In the genomic region with DNA sequence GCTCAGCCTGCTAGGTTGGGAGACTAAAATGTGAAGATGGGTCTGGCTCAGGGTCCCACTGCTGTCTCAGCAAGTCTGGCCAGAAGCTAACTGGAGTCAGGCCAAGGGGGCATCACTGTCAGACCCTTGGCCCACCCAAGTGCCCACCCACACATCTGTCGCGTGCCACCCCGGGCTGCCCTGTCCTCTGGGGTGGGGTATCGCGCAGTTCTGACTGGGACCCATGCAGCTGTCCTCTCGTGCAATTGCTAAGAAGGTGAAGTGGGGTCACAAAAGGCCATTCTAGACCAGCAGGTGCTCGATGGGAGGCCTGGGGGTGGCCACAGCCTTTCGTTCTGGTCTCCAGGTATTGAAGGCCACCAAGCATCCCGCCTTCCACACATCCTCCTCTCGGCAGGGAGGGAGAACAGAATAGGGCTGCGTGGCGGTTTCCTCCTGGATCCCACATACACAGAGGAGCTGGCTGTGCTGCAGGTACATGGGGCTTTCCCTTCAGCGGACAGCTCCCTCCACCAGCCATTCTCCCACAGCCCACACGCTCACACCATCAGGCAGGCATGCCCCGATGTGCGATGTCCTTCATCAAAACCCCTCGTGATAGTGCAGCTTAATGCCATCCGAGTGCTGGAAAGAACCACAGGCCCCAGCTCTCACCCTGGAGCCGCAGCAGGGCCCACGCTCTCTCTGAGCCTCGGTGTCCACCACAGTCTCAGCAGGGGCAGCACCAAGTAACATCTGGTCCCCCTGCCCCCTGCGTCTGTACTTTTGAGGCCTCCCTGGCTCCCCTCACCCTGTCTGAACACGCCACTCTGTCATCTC, we compare ENCODE assay signal across 20 cellular contexts. TPM values are rescaled to one million over a fixed set of nuclear protein-coding genes. Genes with fewer than 3 reads are reported as not detected.
DNase-seq lines count a peak whose midpoint lies in the region; ATAC-seq and TF ChIP-seq lines count a peak whose summit lies in the region.
"Had no signal": no experiment of that assay in that cellular context is flagged by ENCODE, and none has a peak within 500 bp of the region (broad histone marks: within the 10 kb centered on the region; RNA-seq: fewer than 3 reads in every experiment).

No MANE protein-coding gene starts in this region.

- no peak for TF ChIP-seq POLR2A in upper lobe of left lung (IDR thresholded peaks at IDR 0.05)

- no peak overlapping the region for H3K27ac ChIP-seq in RWPE2 (ENCODE audit: poor library complexity, severe bottlenecking)
- H3K27ac ChIP-seq in upper lobe of left lung = no peak overlapping the region
- H3K27ac ChIP-seq: BLaER1 had no signal

- no peaks in the 10 kb centered on the region for H3K4me1 Mint-ChIP-seq in nephron progenitor cell
- H3K4me1 Mint-ChIP-seq in stimulated activated effector memory CD8-positive, alpha-beta T cell treated with anti-CD3 and anti-CD28 coated beads, Interleukin-12 subunit alpha, Interleukin-12 subunit beta, amount 100 ng/mL, for 72 hours = no peaks in the 10 kb centered on the region
- no peaks in the 10 kb centered on the region for H3K4me1 Mint-ChIP-seq in activated naive CD8-positive, alpha-beta T cell treated with anti-CD3 and anti-CD28 coated beads for 36 hours

- no peaks in the 10 kb centered on the region for H3K36me3 Mint-ChIP-seq in nephron progenitor cell (ENCODE audit: low read depth)
- H3K36me3 Mint-ChIP-seq in stimulated activated effector memory CD8-positive, alpha-beta T cell treated with anti-CD3 and anti-CD28 coated beads, Interleukin-12 subunit alpha, Interleukin-12 subunit beta, amount 100 ng/mL, for 72 hours = no peaks in the 10 kb centered on the region
- H3K36me3 Mint-ChIP-seq in activated naive CD8-positive, alpha-beta T cell treated with anti-CD3 and anti-CD28 coated beads for 36 hours = no peaks in the 10 kb centered on the region

- H3K27me3 ChIP-seq in H7 (ENCODE audit: control insufficient read depth, insufficient read depth, low read length) (no peaks in the 10 kb centered on the region), RWPE2 (ENCODE audit: insufficient read depth, poor library complexity, severe bottlenecking) (no peaks in the 10 kb centered on the region), upper lobe of left lung (no peaks in the 10 kb centered on the region)
- H3K27me3 ChIP-seq: BLaER1, MG63 had no signal

- peaks cover 36% of the 10 kb centered on the region for H3K27me3 Mint-ChIP-seq in nephron progenitor cell (ENCODE audit: low read depth, poor library complexity)
- peaks cover 7% of the 10 kb centered on the region for H3K27me3 Mint-ChIP-seq in activated naive CD8-positive, alpha-beta T cell treated with anti-CD3 and anti-CD28 coated beads for 36 hours

- H3K4me3 ChIP-seq in H7 (ENCODE audit: insufficient read depth, low read depth, low read length) (no peak overlapping the region), RWPE2 (ENCODE audit: severe bottlenecking) (no peak overlapping the region), upper lobe of left lung (no peak overlapping the region)
- H3K4me3 ChIP-seq: BLaER1, K562, MG63 had no signal

- H3K4me3 Mint-ChIP-seq in nephron progenitor cell = no peak overlapping the region
- H3K4me3 Mint-ChIP-seq in stimulated activated effector memory CD8-positive, alpha-beta T cell treated with anti-CD3 and anti-CD28 coated beads, Interleukin-12 subunit alpha, Interleukin-12 subunit beta, amount 100 ng/mL, for 72 hours = no peak overlapping the region
- no peak overlapping the region for H3K4me3 Mint-ChIP-seq in activated naive CD8-positive, alpha-beta T cell treated with anti-CD3 and anti-CD28 coated beads for 36 hours
- H3K4me3 Mint-ChIP-seq: CD4-positive, alpha-beta T cell; HFFc6 had no signal

- DNase-seq in H7 = peak; percentile 51
- peak; percentile 33 for DNase-seq in RWPE2 (ENCODE audit: low spot score)
- no peak for DNase-seq in nephron progenitor cell
- no peak for DNase-seq in stimulated activated effector memory CD8-positive, alpha-beta T cell treated with anti-CD3 and anti-CD28 coated beads, Interleukin-12 subunit alpha, Interleukin-12 subunit beta, amount 100 ng/mL, for 72 hours (ENCODE audit: low spot score in 2 of 2)
- DNase-seq in activated naive CD8-positive, alpha-beta T cell treated with anti-CD3 and anti-CD28 coated beads for 36 hours = no peak
- no peak for DNase-seq in NCI-H1417 (lab: John Stamatoyannopoulos, UW)
- DNase-seq in GDM1 (lab: John Stamatoyannopoulos, UW) = no peak
- no peak for DNase-seq in upper lobe of left lung
- DNase-seq: CD4-positive, alpha-beta T cell; DMS153; HFFc6; MG63; NCI-H1417 treated with DMSO at 0.1 percent for 48 hours; NCI-H187; NCI-H446; NCI-H526; OCI-M1; Right ventricle myocardium superior had no signal

- TF ChIP-seq EP300 in upper lobe of left lung (IDR thresholded peaks at IDR 0.05) = no peak

- no peaks in the 10 kb centered on the region for H3K4me1 ChIP-seq in RWPE2 (ENCODE audit: insufficient read depth, poor library complexity, severe bottlenecking)
- H3K4me1 ChIP-seq in upper lobe of left lung = no peaks in the 10 kb centered on the region
- H3K4me1 ChIP-seq: BLaER1 had no signal

- TF ChIP-seq CTCF in RWPE2 (IDR thresholded peaks at IDR 0.05; ENCODE audit: poor library complexity, severe bottlenecking) (no peak), nephron progenitor cell (IDR thresholded peaks at IDR 0.05) (no peak), upper lobe of left lung (IDR thresholded peaks at IDR 0.05) (no peak)

- H3K36me3 ChIP-seq in H7 (replicated peaks; ENCODE audit: control insufficient read depth, insufficient read depth, low read length) (no peaks in the 10 kb centered on the region), RWPE2 (ENCODE audit: low read depth) (no peaks in the 10 kb centered on the region), upper lobe of left lung (no peaks in the 10 kb centered on the region)
- H3K36me3 ChIP-seq: BLaER1, MG63 had no signal

- no peak for ATAC-seq in RWPE2 (ENCODE audit: low read depth)
- ATAC-seq in stimulated activated effector memory CD8-positive, alpha-beta T cell treated with anti-CD3 and anti-CD28 coated beads, Interleukin-12 subunit alpha, Interleukin-12 subunit beta, amount 100 ng/mL, for 72 hours = peak; percentile 33
- no peak for ATAC-seq in upper lobe of left lung (ENCODE audit: low FRiP score in 2 of 2)
- ATAC-seq: K562 had no signal

- 91 to 93% methylated on average over 14 to 23 of the region's 23 CpGs for WGBS in upper lobe of left lung, 2 donors

- H3K9me3 Mint-ChIP-seq in nephron progenitor cell = no peaks in the 10 kb centered on the region
- H3K9me3 Mint-ChIP-seq in stimulated activated effector memory CD8-positive, alpha-beta T cell treated with anti-CD3 and anti-CD28 coated beads, Interleukin-12 subunit alpha, Interleukin-12 subunit beta, amount 100 ng/mL, for 72 hours = no peaks in the 10 kb centered on the region
- H3K9me3 Mint-ChIP-seq in activated naive CD8-positive, alpha-beta T cell treated with anti-CD3 and anti-CD28 coated beads for 36 hours = no peaks in the 10 kb centered on the region
- H3K9me3 Mint-ChIP-seq: CD4-positive, alpha-beta T cell had no signal

- H3K27ac Mint-ChIP-seq in nephron progenitor cell = peak overlapping the region; percentile 81
- H3K27ac Mint-ChIP-seq in stimulated activated effector memory CD8-positive, alpha-beta T cell treated with anti-CD3 and anti-CD28 coated beads, Interleukin-12 subunit alpha, Interleukin-12 subunit beta, amount 100 ng/mL, for 72 hours = no peak overlapping the region
- no peak overlapping the region for H3K27ac Mint-ChIP-seq in activated naive CD8-positive, alpha-beta T cell treated with anti-CD3 and anti-CD28 coated beads for 36 hours
- H3K27ac Mint-ChIP-seq: CD4-positive, alpha-beta T cell; HFFc6 had no signal

- H3K9me3 ChIP-seq in RWPE2 (ENCODE audit: severe bottlenecking) (no peaks in the 10 kb centered on the region), upper lobe of left lung (no peaks in the 10 kb centered on the region)
- H3K9me3 ChIP-seq: BLaER1, MG63 had no signal

RNA-seq across cellular contexts. Expression of gene SHANK2, which starts 37.6 kb away (rescaled TPM):
- total RNA-seq in H7 (2014; rRNA removed; shearing (Covaris generic)) = 9.7 and 14.8 TPM in 2 replicates
- not detected for total RNA-seq in activated naive CD8-positive, alpha-beta T cell treated with anti-CD3 and anti-CD28 coated beads for 36 hours
- total RNA-seq in upper lobe of left lung = 100 to 1,000 TPM in 2 of 6 donors, 10 to 100 TPM in 4; 43.6 to 277 (median 75.5) TPM
- total RNA-seq: CD4-positive, alpha-beta T cell had no signal

Comparison
In these comparisons a context has a peak if more than half of its experiments do, and no peak if none do; other contexts are left out.
1. DNase-seq: peak in H7 (single experiment) and RWPE2 (single experiment); none in nephron progenitor cell (single experiment), stimulated activated effector memory CD8-positive, alpha-beta T cell treated with anti-CD3 and anti-CD28 coated beads, Interleukin-12 subunit alpha, Interleukin-12 subunit beta, amount 100 ng/mL, for 72 hours (0 of 2), activated naive CD8-positive, alpha-beta T cell treated with anti-CD3 and anti-CD28 coated beads for 36 hours (single experiment), NCI-H1417 (0 of 3), GDM1 (single experiment) and upper lobe of left lung (0 of 2).
2. RNA of gene SHANK2, which starts 37.6 kb away (total RNA-seq): 43.6 to 277 TPM in upper lobe of left lung and 9.7 to 14.8 TPM in H7; not detected in activated naive CD8-positive, alpha-beta T cell treated with anti-CD3 and anti-CD28 coated beads for 36 hours; every median in the first group is over 10 times any median in the second.